In the genomic region with DNA sequence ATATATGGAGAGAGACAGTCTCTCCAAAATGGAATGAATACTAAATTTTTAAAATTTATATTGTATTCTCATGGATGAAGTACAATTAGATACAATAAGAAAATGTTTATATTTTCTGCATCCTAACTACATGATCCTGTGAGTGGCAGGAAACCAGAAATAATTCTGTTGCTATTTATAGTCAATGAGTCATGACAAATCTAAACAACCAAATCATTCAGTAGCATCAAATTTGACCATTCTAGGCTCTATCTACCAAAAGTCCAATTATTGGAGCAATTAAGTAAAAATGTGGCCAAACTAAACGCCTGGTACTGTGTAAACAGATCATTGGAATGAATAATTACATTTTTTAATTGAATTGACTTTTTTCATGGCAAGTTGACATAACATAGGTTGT, we compare ENCODE assay signal across 16 cellular contexts.
DNase-seq lines count a peak whose midpoint lies in the region.
"Had no signal": no experiment of that assay in that cellular context is flagged by ENCODE, and none has a peak within 500 bp of the region (broad histone marks: within the 10 kb centered on the region; RNA-seq: fewer than 3 reads in every experiment).

No MANE protein-coding gene starts in this region.

- peaks cover 11% of the 10 kb centered on the region for H3K4me1 ChIP-seq in SJCRH30
- H3K4me1 ChIP-seq: Caco-2 had no signal

- peak overlapping the region; percentile 65 for H3K27ac ChIP-seq in SJCRH30
- H3K27ac ChIP-seq: BLaER1 treated with 17β-estradiol and CSF1 and Interleukin-3, amounts not matched to agents 10 nM and 100 nM had no signal

- DNase-seq in NCI-H446 treated with DMSO at 0.1 percent for 48 hours (lab: John Stamatoyannopoulos, UW), result peak; percentile 2
- DNase-seq in NCI-H446 (lab: John Stamatoyannopoulos, UW), result no peak
- peak; percentile 40 for DNase-seq in LHCN-M2 (ENCODE audit: low read depth)
- DNase-seq in SJCRH30, result peak in 1 of 2 experiments; percentile 37
- DNase-seq in foreskin melanocyte, result peak; percentile 53
- DNase-seq in germinal center (ENCODE audit: low spot score), result no peak
- no peak for DNase-seq in stimulated activated CD4-positive, alpha-beta T cell treated with anti-CD3 and anti-CD28 coated beads, Interleukin-4, amount 100 ng/mL, for 24 hours
- DNase-seq: Caco-2; CD4-positive, CD25-positive, alpha-beta regulatory T cell; CD8-positive, alpha-beta memory T cell; DMS153; DND-41; EL; H9 had no signal

- no peaks in the 10 kb centered on the region for H3K27me3 ChIP-seq in SJCRH30
- H3K27me3 ChIP-seq: BLaER1 treated with 17β-estradiol and CSF1 and Interleukin-3, amounts not matched to agents 10 nM and 100 nM had no signal

- no peaks in the 10 kb centered on the region for H3K9me3 ChIP-seq in SJCRH30 (replicated peaks)
- H3K9me3 ChIP-seq: BLaER1 treated with 17β-estradiol and CSF1 and Interleukin-3, amounts not matched to agents 10 nM and 100 nM; Caco-2 had no signal

- no peaks in the 10 kb centered on the region for H3K36me3 ChIP-seq in SJCRH30
- H3K36me3 ChIP-seq: BLaER1 treated with 17β-estradiol and CSF1 and Interleukin-3, amounts not matched to agents 10 nM and 100 nM had no signal

- H3K4me3 ChIP-seq in SJCRH30, result no peak overlapping the region
- H3K4me3 ChIP-seq: BLaER1 treated with 17β-estradiol and CSF1 and Interleukin-3, amounts not matched to agents 10 nM and 100 nM; GM12878 had no signal

Comparison
In these comparisons a context has a peak if more than half of its experiments do, and no peak if none do; other contexts are left out.
1. DNase-seq: peak in NCI-H446 treated with DMSO at 0.1 percent for 48 hours (single experiment), LHCN-M2 (single experiment) and foreskin melanocyte (single experiment); none in NCI-H446 (0 of 2), germinal center (single experiment) and stimulated activated CD4-positive, alpha-beta T cell treated with anti-CD3 and anti-CD28 coated beads, Interleukin-4, amount 100 ng/mL, for 24 hours (single experiment).